18 cellular contexts compared by ENCODE assay signal in genomic region chr11:125872138-125872491, GRCh38. TPM values are rescaled to one million over a fixed set of nuclear protein-coding genes. Genes with fewer than 3 reads are reported as not detected.
"Had no signal": no experiment of that assay in that cellular context is flagged by ENCODE, and none has a peak within 500 bp of the region (broad histone marks: within the 10 kb centered on the region; RNA-seq: fewer than 3 reads in every experiment).

No MANE protein-coding gene starts in this region.

- ATAC-seq: activated T-cell treated with anti-CD3 and anti-CD28 coated beads, Interleukin-2, amount 50 U/mL, for 72 hours; stimulated activated naive CD8-positive, alpha-beta T cell treated with anti-CD3 and anti-CD28 coated beads, Interleukin-15, Interleukin-2, amounts not matched to agents 100 U/mL and 50 U/mL, for 24 hours had no signal

- H3K27me3 ChIP-seq: colonic mucosa, esophagus muscularis mucosa, right atrium auricular region, transverse colon had no signal

- H3K36me3 Mint-ChIP-seq: activated naive CD8-positive, alpha-beta T cell had no signal

- H3K27me3 Mint-ChIP-seq: activated CD4-positive, alpha-beta T cell treated with anti-CD3 and anti-CD28 coated beads, Interleukin-2, amount 10 ng/mL, durations not matched to agents 7 days and 5 days; progenitor cell of endocrine pancreas had no signal

- H3K9me3 Mint-ChIP-seq: activated CD4-positive, alpha-beta T cell treated with anti-CD3 and anti-CD28 coated beads, Interleukin-2, amount 10 ng/mL, durations not matched to agents 7 days and 5 days had no signal

- H3K27ac ChIP-seq: colonic mucosa, esophagus muscularis mucosa, right atrium auricular region, transverse colon had no signal

- H3K27ac Mint-ChIP-seq: activated CD4-positive, alpha-beta T cell treated with anti-CD3 and anti-CD28 coated beads, Interleukin-2, amount 10 ng/mL, durations not matched to agents 7 days and 5 days; activated naive CD8-positive, alpha-beta T cell; activated T-cell treated with anti-CD3 and anti-CD28 coated beads, Interleukin-2, amount 50 U/mL, for 72 hours; nephron progenitor cell; progenitor cell of endocrine pancreas; T-helper 17 cell had no signal

- H3K4me1 ChIP-seq: colonic mucosa, right atrium auricular region, transverse colon had no signal

- H3K4me3 Mint-ChIP-seq: activated CD4-positive, alpha-beta T cell treated with anti-CD3 and anti-CD28 coated beads, Interleukin-2, amount 10 ng/mL, durations not matched to agents 7 days and 5 days; activated naive CD8-positive, alpha-beta T cell; activated T-cell treated with anti-CD3 and anti-CD28 coated beads, Interleukin-2, amount 50 U/mL, for 72 hours; nephron progenitor cell; T-helper 17 cell had no signal

- H3K4me1 Mint-ChIP-seq: activated CD4-positive, alpha-beta T cell treated with anti-CD3 and anti-CD28 coated beads, Interleukin-2, amount 10 ng/mL, durations not matched to agents 7 days and 5 days had no signal

- DNase-seq: activated gamma-delta T cell treated with Interleukin-2 at 50 U/mL for 16 hours; amniotic stem cell; central memory CD4-positive, alpha-beta T cell; colonic mucosa; effector CD4-positive, alpha-beta T cell; occipital lobe; transverse colon had no signal

RNA-seq across cellular contexts. Expression of gene DDX25, which starts 32.2 kb away (rescaled TPM):
- total RNA-seq: right atrium auricular region, T-helper 17 cell had no signal

RNA-seq across cellular contexts. Expression of gene PATE4, which starts 39.0 kb away (rescaled TPM):
- total RNA-seq: activated CD4-positive, alpha-beta T cell treated with anti-CD3 and anti-CD28 coated beads, Interleukin-2, amount 10 ng/mL, durations not matched to agents 7 days and 5 days; activated T-cell treated with anti-CD3 and anti-CD28 coated beads, Interleukin-2, amount 50 U/mL, for 72 hours; colonic mucosa; esophagus muscularis mucosa; lower leg skin; occipital lobe; progenitor cell of endocrine pancreas; right atrium auricular region; skeletal muscle tissue; T-helper 17 cell; transverse colon had no signal
